Comparison of ENCODE assay signal across 23 cellular contexts in genomic region chr6:3249821-3250220, GRCh38. TPM values are rescaled to one million over a fixed set of nuclear protein-coding genes. Genes with fewer than 3 reads are reported as not detected.
DNase-seq lines count a peak whose midpoint lies in the region; ATAC-seq and TF ChIP-seq lines count a peak whose summit lies in the region.
"Had no signal": no experiment of that assay in that cellular context is flagged by ENCODE, and none has a peak within 500 bp of the region (broad histone marks: within the 10 kb centered on the region; RNA-seq: fewer than 3 reads in every experiment).

No MANE protein-coding gene starts in this region.

- WGBS in trophoblast cell (ENCODE audit: extremely low coverage, insufficient coverage, insufficient read length): no CpG with 5 or more reads among the region's 3 CpGs

- H3K27me3 Mint-ChIP-seq in HFFc6 (ENCODE audit: insufficient read depth): no peaks in the 10 kb centered on the region; the same call in none of the 2 replicates
- H3K27me3 Mint-ChIP-seq in nephron (ENCODE audit: low read depth): peaks cover 24% of the 10 kb centered on the region
- peaks cover 8% of the 10 kb centered on the region for H3K27me3 Mint-ChIP-seq in GM23338 (ENCODE audit: insufficient read depth, low read depth, poor library complexity)

- H3K4me3 ChIP-seq in coronary artery: no peak overlapping the region
- no peak overlapping the region for H3K4me3 ChIP-seq in trophoblast cell (ENCODE audit: low read depth, low read length)
- H3K4me3 ChIP-seq in GM23338: no peak overlapping the region
- H3K4me3 ChIP-seq: A549, GM12878 had no signal

- no peaks in the 10 kb centered on the region for H3K36me3 ChIP-seq in trophoblast cell (ENCODE audit: control insufficient read depth in 1 of 2, insufficient read depth in 2 of 2, low read length in 2 of 2)
- H3K36me3 ChIP-seq in GM23338 (ENCODE audit: insufficient read depth): no peaks in the 10 kb centered on the region

- no peak overlapping the region for H4K91ac ChIP-seq in trophoblast cell (ENCODE audit: low read depth, low read length)

- H3K27ac ChIP-seq in coronary artery (no peak overlapping the region), trophoblast cell (ENCODE audit: low read depth, low read length) (no peak overlapping the region), GM23338 (ENCODE audit: low read depth) (no peak overlapping the region)
- H3K27ac ChIP-seq: A549, HL-60, RWPE1 had no signal

- no peak overlapping the region for H3K18ac ChIP-seq in trophoblast cell (ENCODE audit: low read length)

- peaks cover 50% of the 10 kb centered on the region for H3K4me1 Mint-ChIP-seq in HFFc6 (ENCODE audit: low read depth)
- peaks cover 36% of the 10 kb centered on the region for H3K4me1 Mint-ChIP-seq in nephron
- peaks cover 24% of the 10 kb centered on the region for H3K4me1 Mint-ChIP-seq in GM23338

- H4K8ac ChIP-seq in trophoblast cell (ENCODE audit: low read depth, low read length): no peak overlapping the region

- H3K9me3 Mint-ChIP-seq in HFFc6 (peaks cover 7% of the 10 kb centered on the region; the same call in 1 of the 2 replicates), nephron (no peaks in the 10 kb centered on the region), GM23338 (peaks cover 8% of the 10 kb centered on the region)
- H3K9me3 Mint-ChIP-seq: CD4-positive, alpha-beta memory T cell had no signal

- H3K9ac ChIP-seq in trophoblast cell (ENCODE audit: low read length): no peak overlapping the region

- H3K4me1 ChIP-seq in trophoblast cell (ENCODE audit: control insufficient read depth in 1 of 2, insufficient read depth in 2 of 2, low read length in 2 of 2): peaks cover 18 to 31% of the 10 kb centered on the region in 2 experiments
- H3K4me1 ChIP-seq in GM23338 (ENCODE audit: insufficient read depth): peaks cover 9% of the 10 kb centered on the region; the same call in 1 of the 2 replicates

- H3K9me3 ChIP-seq in trophoblast cell (ENCODE audit: insufficient read depth, low read depth, low read length): peaks cover 2% of the 10 kb centered on the region
- H3K9me3 ChIP-seq: A549 had no signal

- H2AFZ ChIP-seq in trophoblast cell (ENCODE audit: insufficient read depth, low read length, poor library complexity) (no peak overlapping the region), GM23338 (no peak overlapping the region)

- H3K4me3 Mint-ChIP-seq in HFFc6: peak overlapping the region; percentile 65; the same call in 1 of the 2 replicates
- H3K4me3 Mint-ChIP-seq in nephron: no peak overlapping the region
- no peak overlapping the region for H3K4me3 Mint-ChIP-seq in GM23338

- DNase-seq in HFFc6 (no peak), coronary artery (ENCODE audit: low spot score) (peak; percentile 66), trophoblast cell (no peak), AG08396 (ENCODE audit: low spot score) (no peak), NCI-H2081 (lab: John Stamatoyannopoulos, UW) (no peak), GM23338 (ENCODE audit: low spot score) (no peak)
- DNase-seq: CD4-positive, alpha-beta memory T cell; COR-L47; NCI-H1048; NCI-H1417; NCI-H1694; NCI-H2029 treated with DMSO at 0.1 percent for 48 hours; NCI-H2171; NCI-H226; NCI-H510A; NCI-H69 had no signal

- H2BK5ac ChIP-seq in trophoblast cell (ENCODE audit: low read depth, low read length, poor library complexity): no peak overlapping the region

- H3K4ac ChIP-seq in trophoblast cell (ENCODE audit: low read depth, low read length): no peak overlapping the region

- H3K23ac ChIP-seq in trophoblast cell (ENCODE audit: low read length): no peak overlapping the region

- no peak overlapping the region for H4K12ac ChIP-seq in trophoblast cell (ENCODE audit: low read depth, low read length)

- H2BK12ac ChIP-seq in trophoblast cell (ENCODE audit: low read length): peak overlapping the region; percentile 10

- H3K27ac Mint-ChIP-seq in HFFc6 (no peak overlapping the region), nephron (peak overlapping the region; percentile 4 to 85 (median 59)), GM23338 (no peak overlapping the region)
- H3K27ac Mint-ChIP-seq: CD4-positive, alpha-beta memory T cell had no signal

- no peaks in the 10 kb centered on the region for H3K79me2 ChIP-seq in trophoblast cell (ENCODE audit: control insufficient read depth, insufficient read depth, low read length, poor library complexity)
- no peaks in the 10 kb centered on the region for H3K79me2 ChIP-seq in GM23338 (replicated peaks; ENCODE audit: insufficient read depth)

- H2AK5ac ChIP-seq in trophoblast cell (ENCODE audit: low read length): no peak overlapping the region

- TF ChIP-seq CTCF in HFFc6 (IDR thresholded peaks at IDR 0.05) (no peak), coronary artery (IDR thresholded peaks at IDR 0.05) (no peak), nephron (IDR thresholded peaks at IDR 0.05; ENCODE audit: unreplicated experiment in 3 of 3) (no peak), GM23338 (conservative IDR thresholded peaks at IDR 0.05; ENCODE audit: low read depth in 2 of 2) (no peak)

- no peaks in the 10 kb centered on the region for H4K20me1 ChIP-seq in GM23338 (replicated peaks; ENCODE audit: insufficient read depth)

- H2BK120ac ChIP-seq in trophoblast cell (ENCODE audit: insufficient read depth, low read length, poor library complexity): no peak overlapping the region

- H3K36me3 Mint-ChIP-seq in HFFc6 (ENCODE audit: low read depth): peaks cover 7% of the 10 kb centered on the region
- no peaks in the 10 kb centered on the region for H3K36me3 Mint-ChIP-seq in nephron (ENCODE audit: low read depth)
- peaks cover 10% of the 10 kb centered on the region for H3K36me3 Mint-ChIP-seq in GM23338 (ENCODE audit: low read depth)

- H3K4me2 ChIP-seq in trophoblast cell (ENCODE audit: low read length) (no peak overlapping the region), GM23338 (no peak overlapping the region)
- H3K4me2 ChIP-seq: A549 had no signal

- H3K27me3 ChIP-seq in trophoblast cell (ENCODE audit: insufficient read depth, low read length): no peaks in the 10 kb centered on the region
- H3K27me3 ChIP-seq in GM23338 (ENCODE audit: insufficient read depth): no peaks in the 10 kb centered on the region

- H3K79me1 ChIP-seq in trophoblast cell (ENCODE audit: low read length): peaks cover 10% of the 10 kb centered on the region

- no peaks in the 10 kb centered on the region for H3K9me2 ChIP-seq in GM23338 (ENCODE audit: insufficient read depth)

- H3K14ac ChIP-seq in trophoblast cell (ENCODE audit: low read length): no peak overlapping the region

- 0 out of 2 replicates have a peak, but pooled peaks cover 7% of the 10 kb centered on the region for H3F3A ChIP-seq in GM23338 (replicated peaks; ENCODE audit: low read depth)

- no peak for ATAC-seq in GM23338
- ATAC-seq: A549, GM12878, HCT116, Panc1 had no signal

TF ChIP-seq in GM23338, 12 proteins besides CTCF, POLR2A, EP300 and RAD21:
- TF ChIP-seq ZNF331 (CRISPR knock-in tag; IDR thresholded peaks at IDR 0.05; ENCODE audit: low read depth) (no peak), EZH2phosphoT487 (IDR thresholded peaks at IDR 0.05; ENCODE audit: unreplicated experiment) (no peak), ZNF114 (CRISPR knock-in tag; IDR thresholded peaks at IDR 0.05) (no peak), STAT1 (IDR thresholded peaks at IDR 0.05; ENCODE audit: unreplicated experiment) (no peak)

RNA-seq across cellular contexts. Expression of gene PSMG4, which starts 8.9 kb away (rescaled TPM):
- total RNA-seq in HFFc6 (2021; fragmentation: NEBNext Ultra II Directional; extraction: Animal tissue kit (Norgen Biotek cat#: 25700)): 10 to 100 TPM; 14.9 to 20.1 (median 17.6) TPM
- polyA plus RNA-seq in trophoblast cell (2013): 9.7 and 10.5 TPM in 2 replicates
- 30.6 and 37.2 TPM in 2 replicates for total RNA-seq in GM23338 (2014; rRNA removed; shearing (Covaris generic))
- 168 and 180 TPM in 2 replicates for polyA plus RNA-seq in GM23338 (2016; fragmentation: Nextera tagmentation; extraction: Ambion mirVana)

RNA-seq across cellular contexts. Expression of gene TUBB2B, which starts 22.4 kb away (rescaled TPM):
- total RNA-seq in HFFc6 (2021; fragmentation: NEBNext Ultra II Directional; extraction: Animal tissue kit (Norgen Biotek cat#: 25700)): 1 to 10 TPM in 3 of 6 experiments, under 1 TPM in 3; 0.14 to 1.3 (median 0.90) TPM
- polyA plus RNA-seq in trophoblast cell (2013): 139 and 141 TPM in 2 replicates
- total RNA-seq in GM23338 (2014; rRNA removed; shearing (Covaris generic)): 794 and 802 TPM in 2 replicates
- 355 and 376 TPM in 2 replicates for polyA plus RNA-seq in GM23338 (2016; fragmentation: Nextera tagmentation; extraction: Ambion mirVana)
- total RNA-seq: CD4-positive, alpha-beta memory T cell had no signal

Comparison
In these comparisons a context has a peak if more than half of its experiments do, and no peak if none do; other contexts are left out.
1. H3K27ac Mint-ChIP-seq: peak in nephron (3 of 3); none in HFFc6 (single experiment) and GM23338 (single experiment).
2. RNA of gene TUBB2B, which starts 22.4 kb away (total RNA-seq): 794 to 802 TPM in GM23338; 0.14 to 1.3 TPM in HFFc6; every median in the first group is over 100 times any median in the second.